9 cellular contexts compared by ENCODE assay signal in the genomic region with DNA sequence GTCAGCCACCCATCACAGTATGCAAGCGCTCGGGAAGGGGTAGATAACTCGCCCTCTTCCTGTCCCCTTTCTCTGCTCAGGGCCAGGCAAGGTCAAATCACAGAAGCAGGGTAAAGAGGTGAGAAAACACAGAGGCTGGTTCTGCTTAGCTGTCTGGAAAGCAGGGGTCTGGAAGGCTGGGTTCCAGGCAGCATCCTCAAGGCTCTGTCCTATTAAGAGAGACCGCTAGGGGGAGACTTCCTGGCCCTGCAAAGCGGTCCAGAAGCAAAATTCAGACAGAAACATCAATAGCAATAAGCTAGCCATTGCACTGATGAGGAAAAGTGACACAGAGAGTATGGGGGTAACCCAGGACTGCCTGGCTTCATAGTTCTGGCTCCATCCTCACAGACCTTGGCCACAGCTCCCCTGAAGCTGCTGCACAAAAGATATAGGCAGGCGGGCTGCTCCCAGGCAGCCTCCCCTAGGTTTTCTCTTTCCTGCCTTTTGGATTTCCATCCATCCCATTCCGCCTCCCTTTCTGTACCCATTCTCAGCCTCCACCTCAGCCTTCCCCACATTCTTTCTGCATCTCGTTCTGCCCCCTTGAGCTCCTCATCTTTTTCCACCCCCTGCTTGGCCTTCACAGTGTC.
DNase-seq lines count a peak whose midpoint lies in the region; TF ChIP-seq lines count a peak whose summit lies in the region.
"Had no signal": no experiment of that assay in that cellular context is flagged by ENCODE, and none has a peak within 500 bp of the region (broad histone marks: within the 10 kb centered on the region; RNA-seq: fewer than 3 reads in every experiment).

No MANE protein-coding gene starts in this region.

- H3K4me3 ChIP-seq in left ventricle myocardium inferior (no peak overlapping the region), right atrium auricular region (no peak overlapping the region), foreskin fibroblast (ENCODE audit: low read depth in 1 of 2, low read length in 2 of 2) (no peak overlapping the region), thyroid gland (replicated peaks in 1 of 3) (no peak overlapping the region)

- no peak for TF ChIP-seq POLR2A in thyroid gland (IDR thresholded peaks at IDR 0.05)

- TF ChIP-seq CTCF in left ventricle myocardium inferior (IDR thresholded peaks at IDR 0.05; ENCODE audit: borderline replicate concordance) (peak; percentile 67), right atrium auricular region (IDR thresholded peaks at IDR 0.05) (peak in 1 of 2 donors; percentile 60), foreskin fibroblast (IDR thresholded peaks at IDR 0.05; ENCODE audit: low read depth, low read length) (peak; percentile 82), thyroid gland (IDR thresholded peaks at IDR 0.05) (peak in 3 of 6 experiments; percentile 14 to 51 (median 24))

- H3K4me1 Mint-ChIP-seq in activated T-helper 2 cell treated with anti-CD3 and anti-CD28 coated beads, Interferon-gamma antibody, Interleukin-2, Interleukin-4, amounts not matched to agents 10 μg/mL and 5 μg/mL and 100 μg/mL, durations not matched to agents 14 hours and 24 hours and 36 hours (ENCODE audit: low read depth) = no peaks in the 10 kb centered on the region
- no peaks in the 10 kb centered on the region for H3K4me1 Mint-ChIP-seq in T-helper 2 cell treated with Interferon-gamma antibody and Interleukin-4, amounts not matched to agents 5 μg/mL and 100 μg/mL, for 36 hours (ENCODE audit: low read depth)

- H3K27me3 ChIP-seq in left ventricle myocardium inferior (ENCODE audit: low read depth) = peaks cover 6% of the 10 kb centered on the region
- no peaks in the 10 kb centered on the region for H3K27me3 ChIP-seq in right atrium auricular region
- H3K27me3 ChIP-seq in thyroid gland = no peaks in the 10 kb centered on the region

- H3K27me3 Mint-ChIP-seq in activated T-helper 2 cell treated with anti-CD3 and anti-CD28 coated beads, Interferon-gamma antibody, Interleukin-2, Interleukin-4, amounts not matched to agents 10 μg/mL and 5 μg/mL and 100 μg/mL, durations not matched to agents 14 hours and 24 hours and 36 hours (ENCODE audit: low read depth) = no peaks in the 10 kb centered on the region
- H3K27me3 Mint-ChIP-seq in T-helper 2 cell treated with Interferon-gamma antibody and Interleukin-4, amounts not matched to agents 5 μg/mL and 100 μg/mL, for 36 hours (ENCODE audit: low read depth) = no peaks in the 10 kb centered on the region

- DNase-seq in left ventricle myocardium inferior (no peak), right atrium auricular region (ENCODE audit: low spot score) (no peak), RKO (ENCODE audit: low spot score) (peak; percentile 44), foreskin fibroblast (peak in 1 of 2 donors; percentile 11), posterior vena cava (ENCODE audit: low spot score) (no peak), thyroid gland (no peak)
- DNase-seq in activated T-helper 2 cell treated with anti-CD3 and anti-CD28 coated beads, Interferon-gamma antibody, Interleukin-2, Interleukin-4, amounts not matched to agents 10 μg/mL and 5 μg/mL and 100 μg/mL, durations not matched to agents 14 hours and 24 hours and 36 hours (ENCODE audit: low spot score) = no peak
- DNase-seq in T-helper 2 cell treated with Interferon-gamma antibody and Interleukin-4, amounts not matched to agents 5 μg/mL and 100 μg/mL, for 36 hours (ENCODE audit: low spot score) = no peak
- DNase-seq: foreskin melanocyte had no signal

- no peak overlapping the region for H3K4me3 Mint-ChIP-seq in activated T-helper 2 cell treated with anti-CD3 and anti-CD28 coated beads, Interferon-gamma antibody, Interleukin-2, Interleukin-4, amounts not matched to agents 10 μg/mL and 5 μg/mL and 100 μg/mL, durations not matched to agents 14 hours and 24 hours and 36 hours (ENCODE audit: low read depth)
- H3K4me3 Mint-ChIP-seq in T-helper 2 cell treated with Interferon-gamma antibody and Interleukin-4, amounts not matched to agents 5 μg/mL and 100 μg/mL, for 36 hours = no peak overlapping the region

- H3K9me3 Mint-ChIP-seq in activated T-helper 2 cell treated with anti-CD3 and anti-CD28 coated beads, Interferon-gamma antibody, Interleukin-2, Interleukin-4, amounts not matched to agents 10 μg/mL and 5 μg/mL and 100 μg/mL, durations not matched to agents 14 hours and 24 hours and 36 hours = peaks cover 7% of the 10 kb centered on the region
- H3K9me3 Mint-ChIP-seq in T-helper 2 cell treated with Interferon-gamma antibody and Interleukin-4, amounts not matched to agents 5 μg/mL and 100 μg/mL, for 36 hours = peaks cover 8% of the 10 kb centered on the region

- no peak overlapping the region for H3K27ac Mint-ChIP-seq in activated T-helper 2 cell treated with anti-CD3 and anti-CD28 coated beads, Interferon-gamma antibody, Interleukin-2, Interleukin-4, amounts not matched to agents 10 μg/mL and 5 μg/mL and 100 μg/mL, durations not matched to agents 14 hours and 24 hours and 36 hours
- no peak overlapping the region for H3K27ac Mint-ChIP-seq in T-helper 2 cell treated with Interferon-gamma antibody and Interleukin-4, amounts not matched to agents 5 μg/mL and 100 μg/mL, for 36 hours

- H3K27ac ChIP-seq in left ventricle myocardium inferior (replicated peaks) = no peak overlapping the region
- H3K27ac ChIP-seq in right atrium auricular region = no peak overlapping the region
- H3K27ac ChIP-seq in thyroid gland = no peak overlapping the region

- intact Hi-C loops in left ventricle myocardium inferior (cut with micrococcal nuclease) = no loop called here
- intact Hi-C loops in posterior vena cava (cut with DNase I) = no loop called here
- intact Hi-C loops in activated T-helper 2 cell treated with anti-CD3 and anti-CD28 coated beads, Interferon-gamma antibody, Interleukin-2, Interleukin-4, amounts not matched to agents 10 μg/mL and 5 μg/mL and 100 μg/mL, durations not matched to agents 14 hours and 24 hours and 36 hours (cut with micrococcal nuclease) = no loop called here
- intact Hi-C loops in thyroid gland (cut with DNase I) = no loop called here

- H3K36me3 Mint-ChIP-seq in activated T-helper 2 cell treated with anti-CD3 and anti-CD28 coated beads, Interferon-gamma antibody, Interleukin-2, Interleukin-4, amounts not matched to agents 10 μg/mL and 5 μg/mL and 100 μg/mL, durations not matched to agents 14 hours and 24 hours and 36 hours (ENCODE audit: low read depth) = no peaks in the 10 kb centered on the region
- H3K36me3 Mint-ChIP-seq in T-helper 2 cell treated with Interferon-gamma antibody and Interleukin-4, amounts not matched to agents 5 μg/mL and 100 μg/mL, for 36 hours (ENCODE audit: low read depth) = no peaks in the 10 kb centered on the region

- H3K36me3 ChIP-seq in left ventricle myocardium inferior (no peaks in the 10 kb centered on the region), right atrium auricular region (no peaks in the 10 kb centered on the region), thyroid gland (no peaks in the 10 kb centered on the region)

- H3K9me3 ChIP-seq in left ventricle myocardium inferior (replicated peaks) = peaks cover 13% of the 10 kb centered on the region
- H3K9me3 ChIP-seq in right atrium auricular region = no peaks in the 10 kb centered on the region
- H3K9me3 ChIP-seq in thyroid gland = no peaks in the 10 kb centered on the region

- 51 to 63% methylated on average over 8 of the region's 8 CpGs for WGBS in thyroid gland, 2 donors

- no peaks in the 10 kb centered on the region for H3K4me1 ChIP-seq in left ventricle myocardium inferior
- H3K4me1 ChIP-seq in right atrium auricular region = no peaks in the 10 kb centered on the region
- H3K4me1 ChIP-seq in thyroid gland = no peaks in the 10 kb centered on the region
